9 cellular contexts compared by ENCODE assay signal in the genomic region with DNA sequence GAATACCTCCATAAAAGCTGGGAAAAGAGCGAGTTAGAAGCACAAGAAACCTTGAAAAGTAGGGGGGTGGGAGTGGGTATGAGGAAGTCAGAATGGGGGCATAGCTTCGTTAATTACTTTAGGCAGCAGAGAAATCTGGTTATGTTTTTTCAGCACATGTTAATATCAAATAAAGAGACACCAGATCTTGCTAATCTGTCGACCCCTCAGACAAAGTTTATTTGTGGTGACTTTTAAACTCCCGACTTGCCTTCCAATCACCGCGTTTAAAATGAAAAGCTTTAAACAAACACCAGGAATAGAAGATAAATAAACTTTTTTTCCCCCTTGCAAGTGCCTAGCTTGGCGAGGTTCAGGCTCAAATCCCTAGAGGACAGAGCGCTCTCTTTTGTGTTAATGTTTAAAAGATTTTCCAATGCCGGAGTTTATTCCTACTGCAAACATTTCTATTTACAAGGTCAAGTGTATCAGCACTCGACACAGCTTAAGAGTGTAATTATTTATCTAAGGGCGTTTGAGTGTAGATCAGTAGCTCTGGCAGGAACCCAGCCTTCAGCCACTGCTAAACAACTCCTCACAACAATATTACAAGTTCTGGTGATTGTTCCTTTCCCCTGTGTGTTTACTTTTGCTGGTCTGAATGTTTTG. TPM values are rescaled to one million over a fixed set of nuclear protein-coding genes. Genes with fewer than 3 reads are reported as not detected.
DNase-seq lines count a peak whose midpoint lies in the region; ATAC-seq lines count a peak whose summit lies in the region.
"Had no signal": no experiment of that assay in that cellular context is flagged by ENCODE, and none has a peak within 500 bp of the region (broad histone marks: within the 10 kb centered on the region; RNA-seq: fewer than 3 reads in every experiment).

No MANE protein-coding gene starts in this region.

- no peaks in the 10 kb centered on the region for H3K27me3 ChIP-seq in SJCRH30
- H3K27me3 ChIP-seq in iPS-18a (ENCODE audit: control insufficient read depth, insufficient read depth, low read length): peaks cover 57% of the 10 kb centered on the region

- peaks cover 53% of the 10 kb centered on the region for H3K4me1 ChIP-seq in SJCRH30
- H3K4me1 ChIP-seq in iPS-18a (ENCODE audit: control insufficient read depth, low read depth, low read length): peaks cover 55% of the 10 kb centered on the region

- H3K4me3 ChIP-seq in SJCRH30: peak overlapping the region; percentile 82
- H3K4me3 ChIP-seq in iPS-18a (ENCODE audit: low read length): peak overlapping the region; percentile 41

- H3K9me3 ChIP-seq in SJCRH30 (replicated peaks) (no peaks in the 10 kb centered on the region), iPS-18a (ENCODE audit: control insufficient read depth, low read depth, low read length) (no peaks in the 10 kb centered on the region)
- H3K9me3 ChIP-seq: heart left ventricle had no signal

- H3K27ac ChIP-seq in SJCRH30 (peak overlapping the region; percentile 100), iPS-18a (ENCODE audit: low read length) (no peak overlapping the region)

- peak; percentile 1 for ATAC-seq in sciatic nerve
- no peak for ATAC-seq in HG03520 (IDR thresholded peaks at IDR 0.05; ENCODE audit: unreplicated experiment)
- ATAC-seq: heart left ventricle had no signal

- intact Hi-C loops in sciatic nerve (cut with DNase I): no loop called here

- H3K36me3 ChIP-seq in SJCRH30: peaks cover 26% of the 10 kb centered on the region
- no peaks in the 10 kb centered on the region for H3K36me3 ChIP-seq in iPS-18a (ENCODE audit: control insufficient read depth, low read depth, low read length)
- H3K36me3 ChIP-seq: heart left ventricle had no signal

- DNase-seq in H4 (ENCODE audit: low spot score): peak; percentile 39
- DNase-seq in SJCRH30: peak; percentile 62 to 83
- no peak for DNase-seq in sciatic nerve (ENCODE audit: low spot score)
- DNase-seq in activated CD8-positive, alpha-beta memory T cell treated with anti-CD3 and anti-CD28 coated beads, Interleukin-2, amount 50 U/mL, for 48 hours: no peak
- no peak for DNase-seq in RPMI8226
- no peak for DNase-seq in anterior cingulate cortex (lab: John Stamatoyannopoulos, UW)

- no peak overlapping the region for H3K9ac ChIP-seq in iPS-18a (ENCODE audit: low read length)

RNA-seq across cellular contexts. Expression of a gene that starts 4.0 kb away (rescaled TPM):
- total RNA-seq in H4 (2014; rRNA removed; shearing (Covaris generic)): 5.7 and 6.6 TPM in 2 replicates
- 319 and 336 TPM in 2 replicates for total RNA-seq in SJCRH30 (2014; rRNA removed; shearing (Covaris generic))
- total RNA-seq in sciatic nerve: 47.5 TPM

Comparison
In these comparisons a context has a peak if more than half of its experiments do, and no peak if none do; other contexts are left out.
1. DNase-seq: peak in H4 (single experiment) and SJCRH30 (2 of 2); none in sciatic nerve (single experiment), activated CD8-positive, alpha-beta memory T cell treated with anti-CD3 and anti-CD28 coated beads, Interleukin-2, amount 50 U/mL, for 48 hours (single experiment), RPMI8226 (single experiment) and anterior cingulate cortex (0 of 58).